Comparison of ENCODE assay signal across 6 cellular contexts in the genomic region with DNA sequence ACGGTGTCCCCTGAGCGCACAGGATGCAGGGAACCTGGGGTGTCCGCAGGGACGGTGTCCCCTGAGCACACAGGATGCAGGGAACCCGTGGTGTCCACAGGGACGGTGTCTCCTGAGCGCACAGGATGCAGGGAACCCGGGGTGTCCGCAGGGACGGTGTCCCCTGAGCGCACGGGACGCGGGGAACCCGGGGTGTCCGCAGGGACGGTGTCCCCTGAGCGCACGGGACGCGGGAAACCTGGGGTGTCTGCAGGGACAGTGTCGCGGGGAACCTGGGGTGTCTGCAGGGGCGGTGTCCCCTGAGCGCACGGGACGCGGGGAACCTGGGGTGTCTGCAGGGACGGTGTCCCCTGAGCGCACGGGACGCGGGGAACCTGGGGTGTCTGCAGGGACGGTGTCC. TPM values are rescaled to one million over a fixed set of nuclear protein-coding genes. Genes with fewer than 3 reads are reported as not detected.
"Had no signal": no experiment of that assay in that cellular context is flagged by ENCODE, and none has a peak within 500 bp of the region (broad histone marks: within the 10 kb centered on the region; RNA-seq: fewer than 3 reads in every experiment).

No MANE protein-coding gene starts in this region.

RNA-seq across cellular contexts. Expression of a gene that starts 47.6 kb away (rescaled TPM):
- total RNA-seq: OCI-LY7, PC-3, RPMI7951, SJCRH30, SJSA1, SK-MEL-5 had no signal
